26 cellular contexts compared by ENCODE assay signal in the genomic region with DNA sequence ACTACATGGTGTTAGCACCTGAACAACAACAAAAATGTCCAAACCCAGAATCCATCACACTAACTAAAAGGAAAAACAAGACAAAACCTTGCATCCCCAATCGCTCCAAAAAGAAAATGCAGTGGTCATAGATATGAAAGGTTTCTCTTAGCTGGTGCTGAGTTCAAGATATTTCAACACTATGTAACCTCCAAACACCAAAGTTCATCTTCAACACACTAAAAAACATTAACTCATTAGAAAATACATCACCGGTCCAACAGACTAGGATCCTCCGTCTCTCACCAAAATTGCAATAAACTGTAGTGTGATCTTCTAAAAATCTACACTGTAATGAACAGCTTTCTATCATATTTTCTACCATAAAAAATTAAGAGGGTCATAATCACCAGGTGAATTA.
"Had no signal": no experiment of that assay in that cellular context is flagged by ENCODE, and none has a peak within 500 bp of the region (broad histone marks: within the 10 kb centered on the region; RNA-seq: fewer than 3 reads in every experiment).

No MANE protein-coding gene starts in this region.

- H3K4me3 ChIP-seq: adrenal gland, ascending aorta had no signal

- H3K9me3 ChIP-seq: adrenal gland, ascending aorta had no signal

- H3K27me3 ChIP-seq: adrenal gland, ascending aorta had no signal

- DNase-seq: activated CD4-positive, alpha-beta T cell treated with anti-CD3 and anti-CD28 coated beads for 48 hours; activated CD4-positive, alpha-beta T cell treated with anti-CD3 and anti-CD28 coated beads, Interleukin-2, amount 50 U/mL, for 1 hour; activated CD4-positive, alpha-beta T cell treated with anti-CD3 and anti-CD28 coated beads, Interleukin-2, amount 50 U/mL, for 48 hours; activated CD8-positive, alpha-beta memory T cell treated with anti-CD3 and anti-CD28 coated beads for 24 hours; activated CD8-positive, alpha-beta T cell treated with anti-CD3 and anti-CD28 coated beads for 36 hours; activated effector memory CD4-positive, alpha-beta T cell treated with Interleukin-2 at 50 U/mL for 16 hours; activated gamma-delta T cell treated with Interleukin-2 at 50 U/mL for 16 hours; activated naive CD4-positive, alpha-beta T cell treated with Interleukin-2 at 50 U/mL for 16 hours; activated naive CD8-positive, alpha-beta T cell treated with anti-CD3 and anti-CD28 coated beads for 36 hours; activated naive CD8-positive, alpha-beta T cell treated with anti-CD3 and anti-CD28 coated beads, Interleukin-2, amount 50 U/mL, for 24 hours; activated T-cell treated with anti-CD3 and anti-CD28 coated beads, Interleukin-2, amount 50 U/mL, for 48 hours; adrenal gland; amygdala; cortex of kidney; effector CD8-positive, alpha-beta T cell; foreskin fibroblast; head of caudate nucleus; T-helper 1 cell; T-helper 17 cell; T1000 had no signal

- H3K27ac ChIP-seq: adrenal gland, ascending aorta had no signal

- H3K4me1 Mint-ChIP-seq: brain; central memory CD8-positive, alpha-beta T cell had no signal

- H3K4me1 ChIP-seq: ascending aorta had no signal

- H3K4me3 Mint-ChIP-seq: activated CD8-positive, alpha-beta T cell treated with anti-CD3 and anti-CD28 coated beads for 36 hours; activated naive CD4-positive, alpha-beta T cell treated with anti-CD3 and anti-CD28 coated beads, Interleukin-2, amount 50 U/mL, for 24 hours; activated naive CD8-positive, alpha-beta T cell treated with anti-CD3 and anti-CD28 coated beads for 36 hours; activated naive CD8-positive, alpha-beta T cell treated with anti-CD3 and anti-CD28 coated beads, Interleukin-2, amount 50 U/mL, for 24 hours; brain; central memory CD8-positive, alpha-beta T cell; T-helper 17 cell; T-helper 2 cell treated with Interferon-gamma antibody and Interleukin-4, amounts not matched to agents 5 μg/mL and 100 μg/mL, for 36 hours had no signal

- ATAC-seq: activated CD8-positive, alpha-beta T cell treated with anti-CD3 and anti-CD28 coated beads for 36 hours; activated naive CD8-positive, alpha-beta T cell treated with anti-CD3 and anti-CD28 coated beads, Interleukin-2, amount 50 U/mL, for 24 hours; esophagus mucosa; T-helper 17 cell had no signal

- H3K27me3 Mint-ChIP-seq: activated CD8-positive, alpha-beta T cell treated with anti-CD3 and anti-CD28 coated beads for 36 hours; activated naive CD4-positive, alpha-beta T cell treated with anti-CD3 and anti-CD28 coated beads, Interleukin-2, amount 50 U/mL, for 24 hours; activated naive CD8-positive, alpha-beta T cell treated with anti-CD3 and anti-CD28 coated beads for 36 hours; activated naive CD8-positive, alpha-beta T cell treated with anti-CD3 and anti-CD28 coated beads, Interleukin-2, amount 50 U/mL, for 24 hours; brain; central memory CD8-positive, alpha-beta T cell; T-helper 17 cell had no signal

- H3K27ac Mint-ChIP-seq: activated CD8-positive, alpha-beta T cell treated with anti-CD3 and anti-CD28 coated beads for 36 hours; activated naive CD4-positive, alpha-beta T cell treated with anti-CD3 and anti-CD28 coated beads, Interleukin-2, amount 50 U/mL, for 24 hours; activated naive CD8-positive, alpha-beta T cell treated with anti-CD3 and anti-CD28 coated beads for 36 hours; activated naive CD8-positive, alpha-beta T cell treated with anti-CD3 and anti-CD28 coated beads, Interleukin-2, amount 50 U/mL, for 24 hours; brain; T-helper 17 cell; T-helper 2 cell treated with Interferon-gamma antibody and Interleukin-4, amounts not matched to agents 5 μg/mL and 100 μg/mL, for 36 hours had no signal

- H3K9me3 Mint-ChIP-seq: activated CD8-positive, alpha-beta T cell treated with anti-CD3 and anti-CD28 coated beads for 36 hours; activated naive CD4-positive, alpha-beta T cell treated with anti-CD3 and anti-CD28 coated beads, Interleukin-2, amount 50 U/mL, for 24 hours; activated naive CD8-positive, alpha-beta T cell treated with anti-CD3 and anti-CD28 coated beads for 36 hours; activated naive CD8-positive, alpha-beta T cell treated with anti-CD3 and anti-CD28 coated beads, Interleukin-2, amount 50 U/mL, for 24 hours; brain; central memory CD8-positive, alpha-beta T cell; T-helper 2 cell treated with Interferon-gamma antibody and Interleukin-4, amounts not matched to agents 5 μg/mL and 100 μg/mL, for 36 hours had no signal
